8 cellular contexts compared by ENCODE assay signal in the genomic region with DNA sequence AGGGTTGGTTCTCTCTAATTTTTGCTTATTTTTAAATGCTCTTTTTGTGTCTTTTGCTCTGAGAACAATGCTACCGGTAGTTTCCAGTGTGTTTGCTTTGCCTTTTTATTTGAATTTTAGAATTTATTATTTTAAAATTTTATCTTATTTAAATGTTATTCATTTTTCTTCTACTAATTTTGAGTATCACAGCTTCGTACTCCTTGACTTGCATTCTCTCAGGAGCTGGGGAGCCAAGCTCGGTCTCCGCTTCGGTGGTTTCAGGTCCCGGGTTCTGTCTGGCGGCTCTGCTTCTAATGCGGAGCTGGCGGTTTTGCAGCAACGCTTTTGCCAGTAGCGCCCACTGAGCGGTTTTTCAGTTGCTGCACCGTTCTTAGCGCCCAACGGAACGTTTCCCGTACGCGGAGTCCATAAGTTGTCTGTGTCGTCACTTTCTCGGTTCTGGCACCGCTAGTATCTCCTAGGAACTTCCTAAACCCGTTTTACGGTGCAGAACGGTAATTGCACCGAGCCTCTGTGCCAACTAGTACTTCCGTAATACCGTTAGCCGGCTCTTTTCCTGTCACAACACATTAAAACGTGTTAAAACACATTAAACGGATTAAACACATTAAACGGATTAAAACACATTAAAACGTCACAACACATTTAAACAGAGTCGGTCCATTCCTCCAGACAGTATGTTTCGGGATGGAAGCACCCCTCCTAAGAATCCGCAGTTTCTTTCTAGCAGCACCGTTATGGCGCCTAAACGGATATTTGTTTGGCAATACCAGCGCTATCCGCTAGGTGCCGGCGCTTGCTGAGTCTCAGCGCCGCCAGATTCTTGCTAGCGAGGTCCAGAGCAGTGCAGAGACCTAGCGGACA. TPM values are rescaled to one million over a fixed set of nuclear protein-coding genes. Genes with fewer than 3 reads are reported as not detected.
DNase-seq lines count a peak whose midpoint lies in the region; ATAC-seq, FAIRE-seq and TF ChIP-seq lines count a peak whose summit lies in the region.

No MANE protein-coding gene starts in this region.

- H3K4me2 ChIP-seq in MM.1S (ENCODE audit: low read depth, low read length) (peak overlapping the region; percentile 62), PC-3 (ENCODE audit: low read length) (no peak overlapping the region)

- DNase-seq in H4 (ENCODE audit: low spot score): peak; percentile 93
- DNase-seq in MM.1S: peak; percentile 93
- peak; percentile 72 for DNase-seq in activated B cell treated with CpG ODN at 0.5 μM for 24 hours
- DNase-seq in cerebellum (ENCODE audit: low spot score): peak; percentile 26
- DNase-seq in left lung: peak; percentile 89 to 91
- peak; percentile 87 for DNase-seq in stimulated activated CD4-positive, alpha-beta T cell treated with anti-CD3 and anti-CD28 coated beads, Interleukin-1b, Interleukin-23, amount 100 ng/mL, for 48 hours
- DNase-seq in PC-3: no peak

- H3K9me2 ChIP-seq in MM.1S (replicated peaks; ENCODE audit: insufficient read depth, low read length) (no peaks in the 10 kb centered on the region), PC-3 (replicated peaks; ENCODE audit: low read length) (no peaks in the 10 kb centered on the region)

- peak; percentile 84 for TF ChIP-seq CTCF in MM.1S (IDR thresholded peaks at IDR 0.05; ENCODE audit: low read length)
- peak; percentile 89 for TF ChIP-seq CTCF in activated B cell treated with CpG ODN at 0.5 μM for 24 hours (IDR thresholded peaks at IDR 0.05)
- peak; percentile 83 to 88 for TF ChIP-seq CTCF in left lung (IDR thresholded peaks at IDR 0.05)
- TF ChIP-seq CTCF in PC-3 (conservative IDR thresholded peaks at IDR 0.05; ENCODE audit: low read depth, low read length): no peak

- peak overlapping the region; percentile 100 for H3K27ac Mint-ChIP-seq in activated B cell treated with CpG ODN at 0.5 μM for 24 hours

- peak overlapping the region; percentile 99 for H3K4me3 Mint-ChIP-seq in activated B cell treated with CpG ODN at 0.5 μM for 24 hours

- H3K79me2 ChIP-seq in MM.1S (ENCODE audit: low read length) (peaks cover 8% of the 10 kb centered on the region; the same call in 1 of the 2 replicates), PC-3 (ENCODE audit: low read length) (no peaks in the 10 kb centered on the region)

- peaks cover 34% of the 10 kb centered on the region for H3K4me1 Mint-ChIP-seq in activated B cell treated with CpG ODN at 0.5 μM for 24 hours

- intact Hi-C loops in activated B cell treated with CpG ODN at 0.5 μM for 24 hours (cut with micrococcal nuclease) (loop anchor here (1.0 to 5.0 kb wide), 5 partner anchors 14 to 608 kb away; partner anchors contain the start of genes ANXA2R and NNT), left lung (cut with DNase I) (no loop called here), PC-3 (cut with micrococcal nuclease) (no loop called here)

- CTCF ChIA-PET in activated B cell treated with CpG ODN at 0.5 μM for 24 hours (lab: Charles Lee): interaction anchor here (0.8 to 6.5 kb wide), 10 partner anchors 13 to 126 kb away, joined by 3 to 86 read pairs (median 19); partner anchors contain the start of gene ZNF131
- CTCF ChIA-PET in PC-3 (lab: Charles Lee): no interaction called here

- H3K9me3 Mint-ChIP-seq in activated B cell treated with CpG ODN at 0.5 μM for 24 hours: no peaks in the 10 kb centered on the region

- H3K27ac ChIP-seq in MM.1S (ENCODE audit: low read length) (peak overlapping the region; percentile 98), left lung (peak overlapping the region; percentile 96 to 100), PC-3 (ENCODE audit: low read length) (no peak overlapping the region)

- no peaks in the 10 kb centered on the region for H3K27me3 ChIP-seq in MM.1S (replicated peaks; ENCODE audit: insufficient read depth, low read length)
- peaks cover 60 to 100% of the 10 kb centered on the region in 2 donors for H3K27me3 ChIP-seq in left lung
- H3K27me3 ChIP-seq in PC-3 (ENCODE audit: low read length): no peaks in the 10 kb centered on the region

- H3K9me3 ChIP-seq in MM.1S (replicated peaks; ENCODE audit: insufficient read depth, low read length): no peaks in the 10 kb centered on the region
- no peaks in the 10 kb centered on the region for H3K9me3 ChIP-seq in left lung
- no peaks in the 10 kb centered on the region for H3K9me3 ChIP-seq in PC-3 (ENCODE audit: low read length)

- H3K27me3 Mint-ChIP-seq in activated B cell treated with CpG ODN at 0.5 μM for 24 hours: peaks cover under 1% of the 10 kb centered on the region

- H3K36me3 ChIP-seq in MM.1S (replicated peaks; ENCODE audit: insufficient read depth, low read length): no peaks in the 10 kb centered on the region
- H3K36me3 ChIP-seq in left lung: no peaks in the 10 kb centered on the region
- H3K36me3 ChIP-seq in PC-3 (ENCODE audit: low read depth, low read length): no peaks in the 10 kb centered on the region

- ATAC-seq in activated B cell treated with CpG ODN at 0.5 μM for 24 hours (ENCODE audit: low read depth): peak; percentile 66
- ATAC-seq in left lung: peak; percentile 84
- ATAC-seq in PC-3: no peak

- H3K4me3 ChIP-seq in MM.1S (ENCODE audit: low read length) (peak overlapping the region; percentile 78), left lung (peak overlapping the region; percentile 3 to 54), PC-3 (ENCODE audit: low read length) (no peak overlapping the region)

- H3F3A ChIP-seq in MM.1S (ENCODE audit: insufficient read depth, low read length): peaks cover 37% of the 10 kb centered on the region
- H3F3A ChIP-seq in PC-3 (ENCODE audit: low read length, unreplicated experiment): no peaks in the 10 kb centered on the region

- POLR2A ChIA-PET in activated B cell treated with CpG ODN at 0.5 μM for 24 hours (lab: Charles Lee) (interaction anchor here (0.5 to 10.8 kb wide), 20 partner anchors 8 to 609 kb away, joined by 3 to 400 read pairs (median 8); partner anchors contain the start of genes ANXA2R, HMGCS1, TMEM267 and ZNF131), PC-3 (lab: Charles Lee; ENCODE audit: unreplicated experiment) (no interaction called here)

- H4K20me1 ChIP-seq in MM.1S (ENCODE audit: insufficient read depth, low read length): no peaks in the 10 kb centered on the region
- no peaks in the 10 kb centered on the region for H4K20me1 ChIP-seq in PC-3 (ENCODE audit: low read length)

- H3K4me1 ChIP-seq in MM.1S (ENCODE audit: low read length) (peaks cover 14% of the 10 kb centered on the region), left lung (peaks cover 0 to 30% of the 10 kb centered on the region in 2 donors), PC-3 (ENCODE audit: insufficient read depth, low read length) (no peaks in the 10 kb centered on the region)

- no TSS peak for BruUV-seq in PC-3 (replicated peaks; lab: Mats Ljungman, UMichigan)

- FAIRE-seq in G401.6 (lab: Jason Lieb, UNC): peak; percentile 93

- peak overlapping the region; percentile 93 for H3K9ac ChIP-seq in MM.1S (ENCODE audit: low read length)
- no peak overlapping the region for H3K9ac ChIP-seq in PC-3 (ENCODE audit: low read length)

- H3K36me3 Mint-ChIP-seq in activated B cell treated with CpG ODN at 0.5 μM for 24 hours (ENCODE audit: low read depth): peaks cover 32% of the 10 kb centered on the region

- H2AFZ ChIP-seq in MM.1S (ENCODE audit: low read length): peak overlapping the region; percentile 72
- no peak overlapping the region for H2AFZ ChIP-seq in PC-3 (ENCODE audit: low read length)

RNA-seq across cellular contexts. Expression of gene ANXA2R, which starts 45.6 kb away (rescaled TPM):
- total RNA-seq in H4 (2014; rRNA removed; shearing (Covaris generic)): 4.5 TPM in 2 replicates
- total RNA-seq in activated B cell treated with CpG ODN at 0.5 μM for 24 hours (6.7 and 7.9 TPM in 2 replicates), cerebellum (2.9 TPM), left lung (1 to 10 TPM; 2.3 to 2.9 TPM), PC-3 (2014; rRNA removed) (4.8 and 8.9 TPM in 2 replicates)
